In the genomic region with DNA sequence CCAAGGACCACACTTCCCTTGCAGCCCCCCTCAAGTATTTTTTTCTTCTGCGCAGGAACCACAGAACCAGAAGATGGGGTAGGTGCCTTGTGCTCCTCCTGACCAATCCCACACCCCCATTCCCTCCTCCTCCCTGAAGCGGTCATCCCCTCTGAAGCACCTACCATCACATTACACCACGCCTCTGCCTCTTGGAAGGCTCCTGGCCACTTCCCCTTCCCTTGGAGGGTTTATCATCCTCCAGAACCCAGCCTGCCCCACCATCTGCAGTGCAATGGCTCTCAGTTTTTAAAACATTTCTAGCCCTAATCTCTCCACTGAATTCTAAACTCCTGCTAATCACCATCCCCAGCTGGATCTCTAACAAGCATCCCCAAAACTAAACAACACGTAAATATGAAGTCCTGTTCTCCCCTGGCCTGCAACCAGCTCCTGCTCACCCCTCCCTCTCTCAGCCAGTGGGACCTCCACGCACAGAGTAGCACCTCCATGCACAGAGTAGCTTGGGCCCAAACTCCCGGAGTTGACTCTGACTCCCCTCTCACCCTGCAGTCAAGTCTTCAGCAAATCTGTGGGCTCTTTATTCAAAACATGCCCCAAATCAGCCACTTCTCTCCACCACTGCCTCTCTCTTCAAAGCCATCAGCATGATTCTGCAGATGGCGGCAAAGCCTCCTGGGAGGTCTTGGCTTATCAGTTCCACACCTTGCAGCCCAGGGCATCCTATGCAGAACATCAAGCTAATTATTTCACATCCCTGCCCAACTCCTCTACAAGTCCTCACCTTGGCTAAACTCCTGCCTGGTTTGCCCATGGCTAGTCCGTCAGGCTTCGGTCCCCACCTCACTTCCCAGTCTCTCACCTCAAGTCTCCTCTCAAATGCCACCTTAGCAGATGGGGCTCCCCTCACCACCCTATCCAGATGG, we compare ENCODE assay signal across 1 cellular context.
TF ChIP-seq lines count a peak whose summit lies in the region.

No MANE protein-coding gene starts in this region.

TF ChIP-seq in K562, 482 proteins besides CTCF, POLR2A, EP300 and RAD21 (continued from another document):
- TF ChIP-seq, protein P1, sequence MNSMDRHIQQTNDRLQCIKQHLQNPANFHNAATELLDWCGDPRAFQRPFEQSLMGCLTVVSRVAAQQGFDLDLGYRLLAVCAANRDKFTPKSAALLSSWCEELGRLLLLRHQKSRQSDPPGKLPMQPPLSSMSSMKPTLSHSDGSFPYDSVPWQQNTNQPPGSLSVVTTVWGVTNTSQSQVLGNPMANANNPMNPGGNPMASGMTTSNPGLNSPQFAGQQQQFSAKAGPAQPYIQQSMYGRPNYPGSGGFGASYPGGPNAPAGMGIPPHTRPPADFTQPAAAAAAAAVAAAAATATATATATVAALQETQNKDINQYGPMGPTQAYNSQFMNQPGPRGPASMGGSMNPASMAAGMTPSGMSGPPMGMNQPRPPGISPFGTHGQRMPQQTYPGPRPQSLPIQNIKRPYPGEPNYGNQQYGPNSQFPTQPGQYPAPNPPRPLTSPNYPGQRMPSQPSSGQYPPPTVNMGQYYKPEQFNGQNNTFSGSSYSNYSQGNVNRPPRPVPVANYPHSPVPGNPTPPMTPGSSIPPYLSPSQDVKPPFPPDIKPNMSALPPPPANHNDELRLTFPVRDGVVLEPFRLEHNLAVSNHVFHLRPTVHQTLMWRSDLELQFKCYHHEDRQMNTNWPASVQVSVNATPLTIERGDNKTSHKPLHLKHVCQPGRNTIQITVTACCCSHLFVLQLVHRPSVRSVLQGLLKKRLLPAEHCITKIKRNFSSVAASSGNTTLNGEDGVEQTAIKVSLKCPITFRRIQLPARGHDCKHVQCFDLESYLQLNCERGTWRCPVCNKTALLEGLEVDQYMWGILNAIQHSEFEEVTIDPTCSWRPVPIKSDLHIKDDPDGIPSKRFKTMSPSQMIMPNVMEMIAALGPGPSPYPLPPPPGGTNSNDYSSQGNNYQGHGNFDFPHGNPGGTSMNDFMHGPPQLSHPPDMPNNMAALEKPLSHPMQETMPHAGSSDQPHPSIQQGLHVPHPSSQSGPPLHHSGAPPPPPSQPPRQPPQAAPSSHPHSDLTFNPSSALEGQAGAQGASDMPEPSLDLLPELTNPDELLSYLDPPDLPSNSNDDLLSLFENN (IDR thresholded peaks at IDR 0.05; ENCODE audit: low read depth in 2 of 2, low read length in 2 of 2): no peak
- peak; percentile 42; the same call in 1 of the 2 replicates for TF ChIP-seq TAL1 (IDR thresholded peaks at IDR 0.05)
- TF ChIP-seq YY1 (IDR thresholded peaks at IDR 0.05; ENCODE audit: borderline replicate concordance in 1 of 3, control insufficient read depth in 1 of 3, extremely low read depth in 1 of 3, insufficient read depth in 3 of 3, insufficient read length in 1 of 3, insufficient replicate concordance in 2 of 3, low read depth in 1 of 3, low read length in 2 of 3): peak in 1 of 3 experiments; percentile 50
- TF ChIP-seq, protein P2, sequence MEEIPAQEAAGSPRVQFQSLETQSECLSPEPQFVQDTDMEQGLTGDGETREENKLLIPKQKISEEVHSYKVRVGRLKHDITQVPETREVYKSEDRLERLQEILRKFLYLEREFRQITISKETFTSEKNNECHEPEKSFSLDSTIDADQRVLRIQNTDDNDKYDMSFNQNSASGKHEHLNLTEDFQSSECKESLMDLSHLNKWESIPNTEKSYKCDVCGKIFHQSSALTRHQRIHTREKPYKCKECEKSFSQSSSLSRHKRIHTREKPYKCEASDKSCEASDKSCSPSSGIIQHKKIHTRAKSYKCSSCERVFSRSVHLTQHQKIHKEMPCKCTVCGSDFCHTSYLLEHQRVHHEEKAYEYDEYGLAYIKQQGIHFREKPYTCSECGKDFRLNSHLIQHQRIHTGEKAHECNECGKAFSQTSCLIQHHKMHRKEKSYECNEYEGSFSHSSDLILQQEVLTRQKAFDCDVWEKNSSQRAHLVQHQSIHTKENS (CRISPR knock-in tag; IDR thresholded peaks at IDR 0.05): no peak
- no peak for TF ChIP-seq GATAD2B (IDR thresholded peaks at IDR 0.05; ENCODE audit: borderline replicate concordance)
- TF ChIP-seq FOXM1 (IDR thresholded peaks at IDR 0.05; ENCODE audit: low read depth): no peak
- no peak for TF ChIP-seq FOXM1 (CRISPR knock-in tag; IDR thresholded peaks at IDR 0.05; ENCODE audit: low read depth)
- TF ChIP-seq ZEB2 (IDR thresholded peaks at IDR 0.05): peak; percentile 70; the same call in 1 of the 2 replicates
- 0 out of 2 replicates have a peak, but pooled peaks have one; percentile 7 for TF ChIP-seq SOX6 (IDR thresholded peaks at IDR 0.05)
- TF ChIP-seq SETDB1 (IDR thresholded peaks at IDR 0.05; ENCODE audit: low read length): no peak
- no peak for TF ChIP-seq DDX20 (tag; IDR thresholded peaks at IDR 0.05; ENCODE audit: low read depth)
- TF ChIP-seq, protein P3, sequence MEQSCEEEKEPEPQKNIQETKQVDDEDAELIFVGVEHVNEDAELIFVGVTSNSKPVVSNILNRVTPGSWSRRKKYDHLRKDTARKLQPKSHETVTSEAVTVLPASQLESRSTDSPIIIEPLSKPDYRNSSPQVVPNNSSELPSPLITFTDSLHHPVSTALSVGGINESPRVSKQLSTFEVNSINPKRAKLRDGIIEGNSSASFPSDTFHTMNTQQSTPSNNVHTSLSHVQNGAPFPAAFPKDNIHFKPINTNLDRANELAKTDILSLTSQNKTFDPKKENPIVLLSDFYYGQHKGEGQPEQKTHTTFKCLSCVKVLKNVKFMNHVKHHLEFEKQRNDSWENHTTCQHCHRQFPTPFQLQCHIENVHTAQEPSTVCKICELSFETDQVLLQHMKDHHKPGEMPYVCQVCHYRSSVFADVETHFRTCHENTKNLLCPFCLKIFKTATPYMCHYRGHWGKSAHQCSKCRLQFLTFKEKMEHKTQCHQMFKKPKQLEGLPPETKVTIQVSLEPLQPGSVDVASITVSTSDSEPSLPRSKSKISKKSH (CRISPR knock-in tag; IDR thresholded peaks at IDR 0.05): no peak
- TF ChIP-seq SMAD1 (IDR thresholded peaks at IDR 0.05; ENCODE audit: low read depth, low read length, partially characterized antibody): no peak
- no peak for TF ChIP-seq TFAM (CRISPR knock-in tag; conservative IDR thresholded peaks at IDR 0.05)
